Comparison of ENCODE assay signal across 1 cellular context in genomic region chr3:12644297-12644937, GRCh38.
TF ChIP-seq lines count a peak whose summit lies in the region.

No MANE protein-coding gene starts in this region.

TF ChIP-seq in IMR-90, 13 proteins besides CTCF, POLR2A, EP300 and RAD21 (continued from another document):
- TF ChIP-seq CHD1 (IDR thresholded peaks at IDR 0.05; ENCODE audit: low read depth, low read length) = no peak
- TF ChIP-seq FOS (IDR thresholded peaks at IDR 0.05; ENCODE audit: low read depth, low read length) = no peak
